ENCODE assay signal across 8 cellular contexts in genomic region chr22:38927033-38927789, GRCh38. TPM values are rescaled to one million over a fixed set of nuclear protein-coding genes. Genes with fewer than 3 reads are reported as not detected.
DNase-seq lines count a peak whose midpoint lies in the region; TF ChIP-seq lines count a peak whose summit lies in the region.

No MANE protein-coding gene starts in this region.

- no peak for TF ChIP-seq POLR2A in lower leg skin (IDR thresholded peaks at IDR 0.05)

- no peak overlapping the region for H3K4me3 ChIP-seq in lower leg skin (ENCODE audit: low read depth, poor library complexity, severe bottlenecking)

- DNase-seq in COLO668 (lab: John Stamatoyannopoulos, UW; ENCODE audit: unreplicated experiment) (peak; percentile 79), Kasumi-1 (lab: John Stamatoyannopoulos, UW) (peak; percentile 7 to 18), ecto neural progenitor cell (ENCODE audit: low spot score) (peak; percentile 87), lower leg skin (ENCODE audit: low spot score in 2 of 2) (peak; percentile 31 to 90), NCI-H226 (no peak), MV-4-11 (lab: John Stamatoyannopoulos, UW) (no peak)
- DNase-seq in activated CD4-positive, alpha-beta T cell treated with anti-CD3 and anti-CD28 coated beads, Interleukin-2, amount 50 U/mL, for 24 hours (ENCODE audit: low read depth in 1 of 2, low spot score in 1 of 2) = peak; percentile 25 to 26
- peak in 2 of 3 donors; percentile 8 to 32 for DNase-seq in stimulated activated CD4-positive, alpha-beta T cell treated with anti-CD3 and anti-CD28 coated beads, TNF-alpha, amount 100 ng/mL, for 1 hour (ENCODE audit: low read depth in 3 of 3, low spot score in 1 of 3)

- no peak for TF ChIP-seq CTCF in lower leg skin (IDR thresholded peaks at IDR 0.05)

- intact Hi-C loops in lower leg skin (cut with DNase I; ENCODE audit: low total_unique reads) = no loop called here

- 10 to 13% methylated on average over 30 to 32 of the region's 39 CpGs for WGBS in lower leg skin, 2 donors

RNA-seq across cellular contexts. Expression of gene APOBEC3A, which starts 30.2 kb away (rescaled TPM):
- total RNA-seq in lower leg skin = under 1 TPM in 2 of 4 donors, not detected in 2; 0.29 to 0.39 TPM

RNA-seq across cellular contexts. Expression of gene APOBEC3B, which starts 54.9 kb away (rescaled TPM):
- total RNA-seq in lower leg skin = 1 to 10 TPM in 1 of 4 donors, under 1 TPM in 2, not detected in 1; 0.15 to 2.4 (median 0.21) TPM

RNA-seq across cellular contexts. Expression of gene CBX6, which starts 55.2 kb away (rescaled TPM):
- 10 to 100 TPM in 2 of 4 donors, 1 to 10 TPM in 2; 5.1 to 20.0 (median 13.9) TPM for total RNA-seq in lower leg skin

Comparison
In these comparisons a context has a peak if more than half of its experiments do, and no peak if none do; other contexts are left out.
1. DNase-seq: peak in COLO668 (single experiment), Kasumi-1 (2 of 2), activated CD4-positive, alpha-beta T cell treated with anti-CD3 and anti-CD28 coated beads, Interleukin-2, amount 50 U/mL, for 24 hours (2 of 2), ecto neural progenitor cell (single experiment), lower leg skin (2 of 2) and stimulated activated CD4-positive, alpha-beta T cell treated with anti-CD3 and anti-CD28 coated beads, TNF-alpha, amount 100 ng/mL, for 1 hour (2 of 3); none in NCI-H226 (single experiment) and MV-4-11 (single experiment).